13 cellular contexts compared by ENCODE assay signal in genomic region chr3:192445768-192446644, GRCh38.
DNase-seq lines count a peak whose midpoint lies in the region; ATAC-seq, FAIRE-seq and TF ChIP-seq lines count a peak whose summit lies in the region.
"Had no signal": no experiment of that assay in that cellular context is flagged by ENCODE, and none has a peak within 500 bp of the region (broad histone marks: within the 10 kb centered on the region; RNA-seq: fewer than 3 reads in every experiment).

No MANE protein-coding gene starts in this region.

- WGBS in pancreas, 2 donors: 29 to 40% methylated on average over 10 of the region's 10 CpGs

- DNase-seq in H54 (ENCODE audit: insufficient read length, low spot score): no peak
- peak; percentile 24 for DNase-seq in NCI-H345 (lab: John Stamatoyannopoulos, UW)
- peak; percentile 32 for DNase-seq in epidermal melanocyte (ENCODE audit: insufficient read length, low spot score)
- no peak for DNase-seq in pancreas
- no peak for DNase-seq in tibial artery
- no peak for DNase-seq in NOMO-1 treated with DMSO at 0.1 percent for 48 hours (lab: John Stamatoyannopoulos, UW; ENCODE audit: unreplicated experiment)
- DNase-seq: activated naive CD4-positive, alpha-beta T cell treated with anti-CD3 and anti-CD28 coated beads, Interleukin-2, amount 10 ng/mL, durations not matched to agents 7 days and 5 days; CD4-positive, alpha-beta T cell; colonic mucosa; H9 had no signal

- TF ChIP-seq CTCF in pancreas (IDR thresholded peaks at IDR 0.05) (no peak), tibial artery (IDR thresholded peaks at IDR 0.05) (no peak)

- FAIRE-seq in H54 (lab: Jason Lieb, UNC) (peak; percentile 96), pancreas (lab: Jason Lieb, UNC) (no peak)

- intact Hi-C loops in pancreas (cut with DNase I) (no loop called here), tibial artery (cut with DNase I; ENCODE audit: low total_unique reads) (no loop called here)

- H3K27me3 ChIP-seq in pancreas (no peaks in the 10 kb centered on the region), tibial artery (peaks cover 0 to 11% of the 10 kb centered on the region in 2 donors)
- H3K27me3 ChIP-seq: colonic mucosa had no signal

- H3K36me3 ChIP-seq in pancreas (no peaks in the 10 kb centered on the region), tibial artery (no peaks in the 10 kb centered on the region)
- H3K36me3 ChIP-seq: colonic mucosa had no signal

- no peak for TF ChIP-seq POLR2A in H54 (IDR thresholded peaks at IDR 0.05; ENCODE audit: low read depth, low read length)

- H3K4me1 ChIP-seq in pancreas: no peaks in the 10 kb centered on the region
- no peaks in the 10 kb centered on the region for H3K4me1 ChIP-seq in tibial artery
- H3K4me1 ChIP-seq: colonic mucosa had no signal

- no peak overlapping the region for H3K27ac ChIP-seq in pancreas
- no peak overlapping the region for H3K27ac ChIP-seq in tibial artery
- H3K27ac ChIP-seq: colonic mucosa, KMS-11 had no signal

- no peak overlapping the region for H3K4me3 ChIP-seq in pancreas
- H3K4me3 ChIP-seq in tibial artery: no peak overlapping the region
- H3K4me3 ChIP-seq: colonic mucosa had no signal

- peak in 3 of 4 donors; percentile 42 to 60 (median 59) for ATAC-seq in pancreas
- no peak for ATAC-seq in HG02885 (IDR thresholded peaks at IDR 0.05; ENCODE audit: poor library complexity, unreplicated experiment)
- no peak for ATAC-seq in HG02798 (IDR thresholded peaks at IDR 0.05; ENCODE audit: poor library complexity, unreplicated experiment)

- H3K9me3 ChIP-seq in pancreas (no peaks in the 10 kb centered on the region), tibial artery (no peaks in the 10 kb centered on the region)
- H3K9me3 ChIP-seq: colonic mucosa had no signal

Comparison
In these comparisons a context has a peak if more than half of its experiments do, and no peak if none do; other contexts are left out.
1. DNase-seq: peak in NCI-H345 (single experiment) and epidermal melanocyte (single experiment); none in H54 (single experiment), pancreas (0 of 6), tibial artery (0 of 2) and NOMO-1 treated with DMSO at 0.1 percent for 48 hours (single experiment).
2. ATAC-seq: peak in pancreas (3 of 4); none in HG02885 (single experiment) and HG02798 (single experiment).